In the genomic region with DNA sequence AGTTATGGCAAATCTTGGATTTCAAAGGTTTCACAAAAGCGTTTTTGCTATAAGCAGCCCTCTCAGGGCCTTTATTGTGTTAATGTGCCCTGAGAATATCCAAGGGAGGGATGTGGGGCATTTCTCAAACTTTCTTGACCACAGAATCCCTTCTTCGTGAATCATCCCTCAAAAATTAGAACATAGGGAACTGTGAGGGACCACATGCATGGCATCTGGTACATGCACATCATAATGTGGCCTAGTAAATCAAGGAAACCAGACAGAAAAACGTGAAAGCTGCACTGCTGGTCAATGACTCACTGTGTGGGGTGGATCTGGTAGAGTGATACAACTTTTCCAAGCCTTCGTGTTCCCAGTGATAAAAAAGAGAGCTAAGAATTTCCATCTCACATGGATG, we compare ENCODE assay signal across 16 cellular contexts. TPM values are rescaled to one million over a fixed set of nuclear protein-coding genes. Genes with fewer than 3 reads are reported as not detected.
DNase-seq lines count a peak whose midpoint lies in the region; ATAC-seq and TF ChIP-seq lines count a peak whose summit lies in the region.
"Had no signal": no experiment of that assay in that cellular context is flagged by ENCODE, and none has a peak within 500 bp of the region (broad histone marks: within the 10 kb centered on the region; RNA-seq: fewer than 3 reads in every experiment).

No MANE protein-coding gene starts in this region.

- H3K4me3 ChIP-seq in AG04449 (ENCODE audit: low read depth, low read length), result no peak overlapping the region
- no peak overlapping the region for H3K4me3 ChIP-seq in heart right ventricle
- H3K4me3 ChIP-seq: upper lobe of left lung had no signal

- peaks cover 0 to 100% (median 48%) of the 10 kb centered on the region in 9 donors for H3K36me3 ChIP-seq in heart right ventricle

- DNase-seq in AG04449 (ENCODE audit: low read depth, low spot score), result peak; percentile 96
- peak; percentile 38 for DNase-seq in GOT3 (lab: John Stamatoyannopoulos, UW)
- DNase-seq in activated T-helper 2 cell treated with anti-CD3 and anti-CD28 coated beads, Interferon-gamma antibody, Interleukin-2, Interleukin-4, amounts not matched to agents 10 μg/mL and 5 μg/mL and 100 μg/mL, durations not matched to agents 14 hours and 24 hours and 36 hours (ENCODE audit: low spot score), result no peak
- peak; percentile 98 for DNase-seq in foreskin melanocyte
- DNase-seq in NCI-H146 (lab: John Stamatoyannopoulos, UW), result no peak
- no peak for DNase-seq in medulla oblongata (ENCODE audit: extremely low spot score)
- DNase-seq in heart right ventricle, result no peak
- DNase-seq: activated effector memory CD4-positive, alpha-beta T cell treated with anti-CD3 and anti-CD28 coated beads, Interleukin-2, amount 50 U/mL, for 16 hours; CD4-positive, CD25-positive, alpha-beta regulatory T cell; NCI-H345; retina; upper lobe of left lung had no signal

- H3K27me3 ChIP-seq in heart right ventricle, result no peaks in the 10 kb centered on the region
- H3K27me3 ChIP-seq: upper lobe of left lung had no signal

- H3K27ac Mint-ChIP-seq in activated T-helper 2 cell treated with anti-CD3 and anti-CD28 coated beads, Interferon-gamma antibody, Interleukin-2, Interleukin-4, amounts not matched to agents 10 μg/mL and 5 μg/mL and 100 μg/mL, durations not matched to agents 14 hours and 24 hours and 36 hours, result peak overlapping the region; percentile 11
- H3K27ac Mint-ChIP-seq: CD4-positive, CD25-positive, alpha-beta regulatory T cell; dendritic cell treated with granulocyte-macrophage colony-stimulating factor and Interleukin-4, amounts not matched to agents 40 ng/mL and 50 ng/mL, for 4 days; WTC11 had no signal

- ATAC-seq in heart right ventricle, result no peak
- ATAC-seq in GM18909 (IDR thresholded peaks at IDR 0.05; ENCODE audit: poor library complexity, unreplicated experiment), result no peak
- ATAC-seq: WTC11 had no signal

- no peaks in the 10 kb centered on the region for H3K9me3 ChIP-seq in heart right ventricle
- H3K9me3 ChIP-seq: upper lobe of left lung had no signal

- no peak overlapping the region for H3K4me3 Mint-ChIP-seq in activated T-helper 2 cell treated with anti-CD3 and anti-CD28 coated beads, Interferon-gamma antibody, Interleukin-2, Interleukin-4, amounts not matched to agents 10 μg/mL and 5 μg/mL and 100 μg/mL, durations not matched to agents 14 hours and 24 hours and 36 hours (ENCODE audit: low read depth)
- H3K4me3 Mint-ChIP-seq: CD4-positive, CD25-positive, alpha-beta regulatory T cell; dendritic cell treated with granulocyte-macrophage colony-stimulating factor and Interleukin-4, amounts not matched to agents 40 ng/mL and 50 ng/mL, for 4 days; WTC11 had no signal

- POLR2A ChIA-PET in AG04449 (lab: Yijun Ruan, JAX), result interaction anchor here (0.5 to 1.3 kb wide), 6 partner anchors 9 to 199 kb away, joined by 3 to 11 read pairs (median 3); partner anchors contain the start of genes DDX31 and GTF3C4

- no peaks in the 10 kb centered on the region for H3K4me1 ChIP-seq in heart right ventricle
- H3K4me1 ChIP-seq: upper lobe of left lung had no signal

- TF ChIP-seq CTCF in AG04449 (IDR thresholded peaks at IDR 0.05; ENCODE audit: insufficient read depth, low read length, missing control alignments) (no peak), heart right ventricle (IDR thresholded peaks at IDR 0.05) (no peak)

- H3K4me1 Mint-ChIP-seq in activated T-helper 2 cell treated with anti-CD3 and anti-CD28 coated beads, Interferon-gamma antibody, Interleukin-2, Interleukin-4, amounts not matched to agents 10 μg/mL and 5 μg/mL and 100 μg/mL, durations not matched to agents 14 hours and 24 hours and 36 hours (ENCODE audit: low read depth), result peaks cover 5% of the 10 kb centered on the region
- H3K4me1 Mint-ChIP-seq: CD4-positive, CD25-positive, alpha-beta regulatory T cell; WTC11 had no signal

- no peaks in the 10 kb centered on the region for H3K27me3 Mint-ChIP-seq in activated T-helper 2 cell treated with anti-CD3 and anti-CD28 coated beads, Interferon-gamma antibody, Interleukin-2, Interleukin-4, amounts not matched to agents 10 μg/mL and 5 μg/mL and 100 μg/mL, durations not matched to agents 14 hours and 24 hours and 36 hours (ENCODE audit: low read depth)
- H3K27me3 Mint-ChIP-seq: CD4-positive, CD25-positive, alpha-beta regulatory T cell; dendritic cell treated with granulocyte-macrophage colony-stimulating factor and Interleukin-4, amounts not matched to agents 40 ng/mL and 50 ng/mL, for 4 days had no signal

- intact Hi-C loops in activated T-helper 2 cell treated with anti-CD3 and anti-CD28 coated beads, Interferon-gamma antibody, Interleukin-2, Interleukin-4, amounts not matched to agents 10 μg/mL and 5 μg/mL and 100 μg/mL, durations not matched to agents 14 hours and 24 hours and 36 hours (cut with micrococcal nuclease), result no loop called here
- intact Hi-C loops in heart right ventricle (cut with DNase I), result no loop called here

- no peak overlapping the region for H3K27ac ChIP-seq in heart right ventricle
- H3K27ac ChIP-seq: RWPE1, upper lobe of left lung had no signal

- peaks cover 76% of the 10 kb centered on the region for H3K36me3 Mint-ChIP-seq in activated T-helper 2 cell treated with anti-CD3 and anti-CD28 coated beads, Interferon-gamma antibody, Interleukin-2, Interleukin-4, amounts not matched to agents 10 μg/mL and 5 μg/mL and 100 μg/mL, durations not matched to agents 14 hours and 24 hours and 36 hours (ENCODE audit: low read depth)

- WGBS in heart right ventricle, 2 donors, result 84 to 90% methylated on average over 4 of the region's 4 CpGs

- CTCF ChIA-PET in AG04449 (lab: Yijun Ruan, JAX), result interaction anchor here (0.7 to 3.0 kb wide), 2 partner anchors 16 to 138 kb away, joined by 3 to 10 read pairs; no protein-coding TSS in a partner anchor

- no peaks in the 10 kb centered on the region for H3K9me3 Mint-ChIP-seq in activated T-helper 2 cell treated with anti-CD3 and anti-CD28 coated beads, Interferon-gamma antibody, Interleukin-2, Interleukin-4, amounts not matched to agents 10 μg/mL and 5 μg/mL and 100 μg/mL, durations not matched to agents 14 hours and 24 hours and 36 hours
- H3K9me3 Mint-ChIP-seq: CD4-positive, CD25-positive, alpha-beta regulatory T cell; dendritic cell treated with granulocyte-macrophage colony-stimulating factor and Interleukin-4, amounts not matched to agents 40 ng/mL and 50 ng/mL, for 4 days; WTC11 had no signal

RNA-seq across cellular contexts. Expression of gene DDX31, which starts 22.4 kb away (rescaled TPM):
- 24.7 and 25.7 TPM in 2 replicates for total RNA-seq in activated T-helper 2 cell treated with anti-CD3 and anti-CD28 coated beads, Interferon-gamma antibody, Interleukin-2, Interleukin-4, amounts not matched to agents 10 μg/mL and 5 μg/mL and 100 μg/mL, durations not matched to agents 14 hours and 24 hours and 36 hours
- total RNA-seq in heart right ventricle, result 1 to 10 TPM; 4.2 to 6.4 (median 5.1) TPM
- polyA plus RNA-seq in heart right ventricle, result 1 to 10 TPM; 4.0 to 5.3 TPM

RNA-seq across cellular contexts. Expression of gene GTF3C4, which starts 22.9 kb away (rescaled TPM):
- total RNA-seq in activated T-helper 2 cell treated with anti-CD3 and anti-CD28 coated beads, Interferon-gamma antibody, Interleukin-2, Interleukin-4, amounts not matched to agents 10 μg/mL and 5 μg/mL and 100 μg/mL, durations not matched to agents 14 hours and 24 hours and 36 hours, result 17.7 and 17.8 TPM in 2 replicates
- total RNA-seq in heart right ventricle, result 10 to 100 TPM in 6 of 10 donors, 1 to 10 TPM in 4; 7.7 to 12.0 (median 10.7) TPM
- 1 to 10 TPM; 1.2 to 2.7 TPM for polyA plus RNA-seq in heart right ventricle

Comparison
In these comparisons a context has a peak if more than half of its experiments do, and no peak if none do; other contexts are left out.
1. DNase-seq: peak in AG04449 (single experiment), GOT3 (single experiment) and foreskin melanocyte (single experiment); none in activated T-helper 2 cell treated with anti-CD3 and anti-CD28 coated beads, Interferon-gamma antibody, Interleukin-2, Interleukin-4, amounts not matched to agents 10 μg/mL and 5 μg/mL and 100 μg/mL, durations not matched to agents 14 hours and 24 hours and 36 hours (single experiment), NCI-H146 (single experiment), medulla oblongata (single experiment) and heart right ventricle (0 of 2).